In genomic region chr2:196758474-196759377, GRCh38 we compare ENCODE assay signal across 10 cellular contexts. TPM values are rescaled to one million over a fixed set of nuclear protein-coding genes. Genes with fewer than 3 reads are reported as not detected.
DNase-seq lines count a peak whose midpoint lies in the region; TF ChIP-seq lines count a peak whose summit lies in the region.
"Had no signal": no experiment of that assay in that cellular context is flagged by ENCODE, and none has a peak within 500 bp of the region (broad histone marks: within the 10 kb centered on the region; RNA-seq: fewer than 3 reads in every experiment).

No MANE protein-coding gene starts in this region.

- TF ChIP-seq CTCF in type B pancreatic cell (conservative IDR thresholded peaks at IDR 0.05) = peak; percentile 61

- H3K4me1 Mint-ChIP-seq in activated naive CD4-positive, alpha-beta T cell treated with anti-CD3 and anti-CD28 coated beads, Interleukin-2, amount 50 U/mL, for 24 hours = no peaks in the 10 kb centered on the region
- H3K4me1 Mint-ChIP-seq in type B pancreatic cell (ENCODE audit: unreplicated experiment) = no peaks in the 10 kb centered on the region

- peaks cover 36% of the 10 kb centered on the region for H3K36me3 Mint-ChIP-seq in activated naive CD4-positive, alpha-beta T cell treated with anti-CD3 and anti-CD28 coated beads, Interleukin-2, amount 50 U/mL, for 24 hours
- peaks cover 41% of the 10 kb centered on the region for H3K36me3 Mint-ChIP-seq in type B pancreatic cell

- peaks cover 10% of the 10 kb centered on the region for H3K9me3 Mint-ChIP-seq in activated naive CD4-positive, alpha-beta T cell treated with anti-CD3 and anti-CD28 coated beads, Interleukin-2, amount 50 U/mL, for 24 hours
- peaks cover 11% of the 10 kb centered on the region for H3K9me3 Mint-ChIP-seq in type B pancreatic cell

- peak overlapping the region; percentile 8 for H3K27ac Mint-ChIP-seq in activated naive CD4-positive, alpha-beta T cell treated with anti-CD3 and anti-CD28 coated beads, Interleukin-2, amount 50 U/mL, for 24 hours
- no peak overlapping the region for H3K27ac Mint-ChIP-seq in type B pancreatic cell

- H3K27me3 Mint-ChIP-seq in activated naive CD4-positive, alpha-beta T cell treated with anti-CD3 and anti-CD28 coated beads, Interleukin-2, amount 50 U/mL, for 24 hours = no peaks in the 10 kb centered on the region
- no peaks in the 10 kb centered on the region for H3K27me3 Mint-ChIP-seq in type B pancreatic cell

- no peak overlapping the region for H3K4me3 Mint-ChIP-seq in activated naive CD4-positive, alpha-beta T cell treated with anti-CD3 and anti-CD28 coated beads, Interleukin-2, amount 50 U/mL, for 24 hours
- no peak overlapping the region for H3K4me3 Mint-ChIP-seq in type B pancreatic cell

- in situ Hi-C loops in SK-MEL-5 (cut with HindIII; ENCODE audit: low pct_unique_long_range_greater_than_20kb, low sequenced_read_pairs) = no loop called here

- DNase-seq in activated naive CD4-positive, alpha-beta T cell treated with anti-CD3 and anti-CD28 coated beads, Interleukin-2, amount 50 U/mL, for 16 hours = no peak
- peak; percentile 14 for DNase-seq in SK-MEL-5 (ENCODE audit: low read depth, low spot score)
- peak; percentile 14 for DNase-seq in foreskin melanocyte
- DNase-seq in type B pancreatic cell (ENCODE audit: extremely low spot score, unreplicated experiment) = no peak
- no peak for DNase-seq in stimulated activated CD4-positive, alpha-beta T cell treated with anti-CD3 and anti-CD28 coated beads, Interleukin-4, amount 100 ng/mL, for 24 hours
- no peak for DNase-seq in NCI-H524 treated with DMSO at 0.1 percent for 48 hours (lab: John Stamatoyannopoulos, UW)
- DNase-seq in mucosa of gallbladder (ENCODE audit: low spot score) = no peak
- DNase-seq: GDM1 had no signal

RNA-seq across cellular contexts. Expression of gene GTF3C3, which starts 40.8 kb away (rescaled TPM):
- total RNA-seq in SK-MEL-5 (2014; rRNA removed; shearing (Covaris generic)) = 55.4 and 56.7 TPM in 2 replicates
- 22.7 and 31.8 TPM in 2 replicates for polyA plus RNA-seq in SK-MEL-5 (2015; cell fraction: cytosol; rRNA removed)
- 143 and 162 TPM in 2 replicates for polyA plus RNA-seq in SK-MEL-5 (2015; cell fraction: nucleus; rRNA removed)
- total RNA-seq in type B pancreatic cell (ENCODE audit: low replicate concordance) (45.7 and 54.3 TPM in 2 replicates), mucosa of gallbladder (36.1 TPM)

RNA-seq across cellular contexts. Expression of gene C2orf66, which starts 50.4 kb away (rescaled TPM):
- total RNA-seq in SK-MEL-5 (2014; rRNA removed; shearing (Covaris generic)) = not detected in 2 replicates
- not detected in 2 replicates for polyA plus RNA-seq in SK-MEL-5 (2015; cell fraction: cytosol; rRNA removed)
- 2.1 and 2.9 TPM in 2 replicates for polyA plus RNA-seq in SK-MEL-5 (2015; cell fraction: nucleus; rRNA removed)
- total RNA-seq in type B pancreatic cell (ENCODE audit: low replicate concordance) (0.29 TPM in 1 of 2 replicates, not detected in the other), mucosa of gallbladder (not detected)
- total RNA-seq: mononuclear cell had no signal

Comparison
In these comparisons a context has a peak if more than half of its experiments do, and no peak if none do; other contexts are left out.
1. DNase-seq: peak in SK-MEL-5 (single experiment) and foreskin melanocyte (single experiment); none in activated naive CD4-positive, alpha-beta T cell treated with anti-CD3 and anti-CD28 coated beads, Interleukin-2, amount 50 U/mL, for 16 hours (single experiment), type B pancreatic cell (single experiment), stimulated activated CD4-positive, alpha-beta T cell treated with anti-CD3 and anti-CD28 coated beads, Interleukin-4, amount 100 ng/mL, for 24 hours (single experiment), NCI-H524 treated with DMSO at 0.1 percent for 48 hours (single experiment) and mucosa of gallbladder (single experiment).